Comparison of ENCODE assay signal across 27 cellular contexts in the genomic region with DNA sequence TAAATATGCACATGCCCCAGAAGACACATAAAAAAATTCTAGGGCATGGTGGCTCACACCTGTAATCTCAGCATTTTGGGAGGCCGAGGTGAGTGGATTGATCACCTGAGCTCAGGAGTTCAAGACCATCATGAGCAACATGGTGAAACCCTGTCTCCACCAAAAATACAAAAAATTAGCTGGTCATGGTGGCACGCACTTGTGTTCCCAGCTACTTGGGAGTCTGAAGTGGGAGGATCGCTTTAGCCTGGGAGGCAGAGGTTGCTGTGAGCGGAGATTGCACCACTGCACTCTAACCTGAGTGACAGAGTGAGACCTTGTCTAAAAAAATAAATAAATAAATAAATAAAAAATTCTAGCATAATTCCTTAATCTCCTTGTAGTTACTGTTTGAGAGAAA. TPM values are rescaled to one million over a fixed set of nuclear protein-coding genes. Genes with fewer than 3 reads are reported as not detected.
DNase-seq lines count a peak whose midpoint lies in the region; ATAC-seq lines count a peak whose summit lies in the region.
"Had no signal": no experiment of that assay in that cellular context is flagged by ENCODE, and none has a peak within 500 bp of the region (broad histone marks: within the 10 kb centered on the region; RNA-seq: fewer than 3 reads in every experiment).

No MANE protein-coding gene starts in this region.

- peaks cover 77% of the 10 kb centered on the region for H3K36me3 Mint-ChIP-seq in activated CD4-positive, alpha-beta T cell treated with anti-CD3 and anti-CD28 coated beads, Interleukin-2, amount 10 ng/mL, durations not matched to agents 24 days and 14 days (ENCODE audit: low read depth)
- H3K36me3 Mint-ChIP-seq in CD8-positive, alpha-beta memory T cell: peaks cover 39 to 78% (median 50%) of the 10 kb centered on the region in 3 donors
- H3K36me3 Mint-ChIP-seq in activated T-cell treated with anti-CD3 and anti-CD28 coated beads, Interleukin-2, amount 50 U/mL, for 72 hours (ENCODE audit: insufficient read depth in 2 of 2): peaks cover 44 to 67% of the 10 kb centered on the region in 2 donors
- peaks cover 27 to 46% of the 10 kb centered on the region in 2 donors for H3K36me3 Mint-ChIP-seq in naive B cell

- ATAC-seq in activated T-cell treated with anti-CD3 and anti-CD28 coated beads, Interleukin-2, amount 50 U/mL, for 72 hours (replicated peaks in 1 of 2): no peak
- ATAC-seq in naive B cell (ENCODE audit: low read depth in 2 of 2) (no peak), HG03571 (IDR thresholded peaks at IDR 0.05; ENCODE audit: unreplicated experiment) (no peak), HG02852 (IDR thresholded peaks at IDR 0.05; ENCODE audit: unreplicated experiment) (no peak)
- ATAC-seq: A549 had no signal

- no peaks in the 10 kb centered on the region for H3K27me3 Mint-ChIP-seq in activated CD4-positive, alpha-beta T cell treated with anti-CD3 and anti-CD28 coated beads, Interleukin-2, amount 10 ng/mL, durations not matched to agents 24 days and 14 days
- no peaks in the 10 kb centered on the region for H3K27me3 Mint-ChIP-seq in CD8-positive, alpha-beta memory T cell
- H3K27me3 Mint-ChIP-seq in activated T-cell treated with anti-CD3 and anti-CD28 coated beads, Interleukin-2, amount 50 U/mL, for 72 hours (ENCODE audit: low read depth): no peaks in the 10 kb centered on the region
- no peaks in the 10 kb centered on the region for H3K27me3 Mint-ChIP-seq in naive B cell

- peaks cover 44% of the 10 kb centered on the region for H3K36me3 ChIP-seq in CD8-positive, alpha-beta memory T cell (ENCODE audit: insufficient read depth, low read length)
- H3K36me3 ChIP-seq: cardiac muscle cell, prostate gland, suprapubic skin had no signal

- no peaks in the 10 kb centered on the region for H3K9me3 ChIP-seq in CD8-positive, alpha-beta memory T cell (ENCODE audit: low read length)
- H3K9me3 ChIP-seq: A549, prostate gland, suprapubic skin had no signal

- peak; percentile 72 for DNase-seq in activated CD4-positive, alpha-beta T cell treated with anti-CD3 and anti-CD28 coated beads, Interleukin-2, amount 10 ng/mL, durations not matched to agents 24 days and 14 days
- no peak for DNase-seq in activated CD4-positive, alpha-beta T cell treated with anti-CD3 and anti-CD28 coated beads for 4 hours
- DNase-seq in CD8-positive, alpha-beta memory T cell: no peak
- DNase-seq in activated T-cell treated with anti-CD3 and anti-CD28 coated beads, Interleukin-2, amount 50 U/mL, for 72 hours: no peak
- DNase-seq in naive B cell (no peak), DMS153 treated with DMSO at 0.1 percent for 48 hours (lab: John Stamatoyannopoulos, UW; ENCODE audit: unreplicated experiment) (no peak)
- DNase-seq: amniotic stem cell; DMS53; erythroblast; foreskin melanocyte; GOT3; mesendoderm; NCI-H1105; NCI-H510A; stimulated activated CD4-positive, alpha-beta T cell treated with anti-CD3 and anti-CD28 coated beads, Interleukin-4, amount 100 ng/mL, for 24 hours; SW 1271 had no signal

- POLR2A ChIA-PET in CD8-positive, alpha-beta memory T cell (lab: Charles Lee): no interaction called here

- H3K4me1 Mint-ChIP-seq in activated CD4-positive, alpha-beta T cell treated with anti-CD3 and anti-CD28 coated beads, Interleukin-2, amount 10 ng/mL, durations not matched to agents 24 days and 14 days: peaks cover 44% of the 10 kb centered on the region
- peaks cover 60 to 75% (median 75%) of the 10 kb centered on the region in 3 donors for H3K4me1 Mint-ChIP-seq in CD8-positive, alpha-beta memory T cell
- peaks cover 52% of the 10 kb centered on the region for H3K4me1 Mint-ChIP-seq in activated T-cell treated with anti-CD3 and anti-CD28 coated beads, Interleukin-2, amount 50 U/mL, for 72 hours (ENCODE audit: low read depth)
- H3K4me1 Mint-ChIP-seq in naive B cell: peaks cover 53 to 65% (median 59%) of the 10 kb centered on the region in 3 donors

- CTCF ChIA-PET in CD8-positive, alpha-beta memory T cell (lab: Charles Lee): interaction anchor here (1.0 to 19.4 kb wide), 4 partner anchors 7 to 42 kb away, joined by 3 to 359 read pairs (median 52); no protein-coding TSS in a partner anchor

- H3K4me3 Mint-ChIP-seq in activated CD4-positive, alpha-beta T cell treated with anti-CD3 and anti-CD28 coated beads, Interleukin-2, amount 10 ng/mL, durations not matched to agents 24 days and 14 days: peak overlapping the region; percentile 94
- H3K4me3 Mint-ChIP-seq in CD8-positive, alpha-beta memory T cell: peak overlapping the region; percentile 63 to 100 (median 98)
- H3K4me3 Mint-ChIP-seq in activated T-cell treated with anti-CD3 and anti-CD28 coated beads, Interleukin-2, amount 50 U/mL, for 72 hours: peak overlapping the region; percentile 90 to 100
- H3K4me3 Mint-ChIP-seq in naive B cell: peak overlapping the region in 7 of 8 donors; percentile 9 to 99 (median 82)
- H3K4me3 Mint-ChIP-seq: neural crest cell had no signal

- no peaks in the 10 kb centered on the region for H3K9me3 Mint-ChIP-seq in activated CD4-positive, alpha-beta T cell treated with anti-CD3 and anti-CD28 coated beads, Interleukin-2, amount 10 ng/mL, durations not matched to agents 24 days and 14 days
- H3K9me3 Mint-ChIP-seq in CD8-positive, alpha-beta memory T cell: peaks cover 0 to 4% (median 0%) of the 10 kb centered on the region in 5 donors
- no peaks in the 10 kb centered on the region for H3K9me3 Mint-ChIP-seq in activated T-cell treated with anti-CD3 and anti-CD28 coated beads, Interleukin-2, amount 50 U/mL, for 72 hours
- H3K9me3 Mint-ChIP-seq in naive B cell: peaks cover 0 to 1% (median 0%) of the 10 kb centered on the region in 7 donors
- H3K9me3 Mint-ChIP-seq: neural crest cell had no signal

- H3K27ac ChIP-seq in CD8-positive, alpha-beta memory T cell (ENCODE audit: low read depth, low read length): no peak overlapping the region
- H3K27ac ChIP-seq: A549; BLaER1 treated with 17β-estradiol and CSF1 and Interleukin-3, amounts not matched to agents 10 nM and 100 nM; cardiac muscle cell; KMS-11; prostate gland; suprapubic skin; VCaP had no signal

- H3K4me3 ChIP-seq in CD8-positive, alpha-beta memory T cell (ENCODE audit: low read length): peak overlapping the region; percentile 27
- H3K4me3 ChIP-seq: A549; BLaER1 treated with 17β-estradiol and CSF1 and Interleukin-3, amounts not matched to agents 10 nM and 100 nM; cardiac muscle cell; prostate gland; suprapubic skin had no signal

- H3K4me1 ChIP-seq in CD8-positive, alpha-beta memory T cell (ENCODE audit: insufficient read depth, low read length): peaks cover 52% of the 10 kb centered on the region
- H3K4me1 ChIP-seq: A549, prostate gland, suprapubic skin had no signal

- no peaks in the 10 kb centered on the region for H3K27me3 ChIP-seq in CD8-positive, alpha-beta memory T cell (ENCODE audit: insufficient read depth, low read length, poor library complexity, severe bottlenecking)
- H3K27me3 ChIP-seq: cardiac muscle cell, suprapubic skin had no signal

- intact Hi-C loops in activated CD4-positive, alpha-beta T cell treated with anti-CD3 and anti-CD28 coated beads, Interleukin-2, amount 10 ng/mL, durations not matched to agents 24 days and 14 days (cut with micrococcal nuclease): no loop called here

- peak overlapping the region; percentile 91 for H3K27ac Mint-ChIP-seq in activated CD4-positive, alpha-beta T cell treated with anti-CD3 and anti-CD28 coated beads, Interleukin-2, amount 10 ng/mL, durations not matched to agents 24 days and 14 days
- peak overlapping the region in 7 of 8 donors; percentile 48 to 100 (median 93) for H3K27ac Mint-ChIP-seq in CD8-positive, alpha-beta memory T cell
- H3K27ac Mint-ChIP-seq in activated T-cell treated with anti-CD3 and anti-CD28 coated beads, Interleukin-2, amount 50 U/mL, for 72 hours: peak overlapping the region; percentile 100
- H3K27ac Mint-ChIP-seq in naive B cell: peak overlapping the region in 4 of 6 donors; percentile 5 to 99 (median 87)

RNA-seq across cellular contexts. Expression of a gene that starts 3.9 kb away (rescaled TPM):
- 106 and 111 TPM in 2 replicates for total RNA-seq in activated CD4-positive, alpha-beta T cell treated with anti-CD3 and anti-CD28 coated beads, Interleukin-2, amount 10 ng/mL, durations not matched to agents 24 days and 14 days
- 10 to 100 TPM; 66.8 to 67.1 TPM for total RNA-seq in CD8-positive, alpha-beta memory T cell
- polyA plus RNA-seq in CD8-positive, alpha-beta memory T cell: 253 TPM
- 100 to 1,000 TPM; 126 to 158 TPM for total RNA-seq in activated T-cell treated with anti-CD3 and anti-CD28 coated beads, Interleukin-2, amount 50 U/mL, for 72 hours
- polyA plus RNA-seq in naive B cell (ENCODE audit: low read depth in 6 of 6): 1,000 to 10,000 TPM in 5 of 6 donors, 100 to 1,000 TPM in 1; 814 to 1,329 (median 1,116) TPM
- total RNA-seq: cardiac muscle cell, neural crest cell had no signal
- polyA plus RNA-seq: A549, cardiac muscle cell had no signal

RNA-seq across cellular contexts. Expression of a gene that starts 23.9 kb away (rescaled TPM):
- total RNA-seq in activated CD4-positive, alpha-beta T cell treated with anti-CD3 and anti-CD28 coated beads, Interleukin-2, amount 10 ng/mL, durations not matched to agents 24 days and 14 days: 5.3 and 9.1 TPM in 2 replicates
- 1 to 10 TPM; 3.6 to 4.7 TPM for total RNA-seq in CD8-positive, alpha-beta memory T cell
- polyA plus RNA-seq in CD8-positive, alpha-beta memory T cell: 14.3 TPM
- 10 to 100 TPM; 11.5 to 13.8 TPM for total RNA-seq in activated T-cell treated with anti-CD3 and anti-CD28 coated beads, Interleukin-2, amount 50 U/mL, for 72 hours
- polyA plus RNA-seq in naive B cell (ENCODE audit: low read depth in 6 of 6): 10 to 100 TPM in 4 of 6 donors, 1 to 10 TPM in 2; 8.9 to 34.0 (median 11.5) TPM
- total RNA-seq: cardiac muscle cell, dermis microvascular lymphatic vessel endothelial cell, neural crest cell, prostate gland, suprapubic skin had no signal
- polyA plus RNA-seq: A549, cardiac muscle cell had no signal
